In genomic region chr1:38815903-38816627, GRCh38 we compare ENCODE assay signal across 1 cellular context.
TF ChIP-seq lines count a peak whose summit lies in the region.

No MANE protein-coding gene starts in this region.

TF ChIP-seq in H1, 55 proteins besides CTCF, POLR2A, EP300 and RAD21 (continued from another document):
- no peak for TF ChIP-seq ZNF274 (IDR thresholded peaks at IDR 0.05; ENCODE audit: borderline replicate concordance, extremely low read depth, low read length)
- TF ChIP-seq CEBPB (IDR thresholded peaks at IDR 0.05; ENCODE audit: low read depth, low read length): no peak
TF ChIP-seq in H1: peak in this region for 0.
